ENCODE assay signal across 21 cellular contexts in genomic region chr4:109043286-109043685, GRCh38.
DNase-seq lines count a peak whose midpoint lies in the region; TF ChIP-seq lines count a peak whose summit lies in the region.
"Had no signal": no experiment of that assay in that cellular context is flagged by ENCODE, and none has a peak within 500 bp of the region (broad histone marks: within the 10 kb centered on the region; RNA-seq: fewer than 3 reads in every experiment).

No MANE protein-coding gene starts in this region.

- H4K91ac ChIP-seq in mesenchymal stem cell (ENCODE audit: low read length) = no peak overlapping the region

- TF ChIP-seq POLR2A in ovary (IDR thresholded peaks at IDR 0.05) = no peak

- no peak for TF ChIP-seq EP300 in ovary (IDR thresholded peaks at IDR 0.05)

- H3K18ac ChIP-seq in mesenchymal stem cell (ENCODE audit: low read depth in 1 of 2, low read length in 2 of 2) = no peak overlapping the region

- DNase-seq in NCI-H748 (lab: John Stamatoyannopoulos, UW; ENCODE audit: unreplicated experiment) (peak; percentile 4), NCI-H748 treated with DMSO at 0.1 percent for 48 hours (lab: John Stamatoyannopoulos, UW) (no peak), HEK293T (ENCODE audit: extremely low spot score) (no peak), mesenchymal stem cell (no peak), ovary (no peak)
- DNase-seq in stimulated activated CD4-positive, alpha-beta T cell treated with anti-CD3 and anti-CD28 coated beads, Interleukin-12 subunit alpha, Interleukin-12 subunit beta, amount 100 ng/mL, for 4 hours = no peak
- DNase-seq: 8988T; ACHN; AML-193; BE2C; CD4-positive, alpha-beta T cell; CD8-positive, alpha-beta memory T cell; DMS 273 treated with DMSO at 0.1 percent for 48 hours; DMS79; EL; GDM1; H9 had no signal

- no peak overlapping the region for H2BK120ac ChIP-seq in mesenchymal stem cell (ENCODE audit: low read depth, low read length)

- no peak overlapping the region for H3K27ac ChIP-seq in mesenchymal stem cell (ENCODE audit: low read length, poor library complexity, severe bottlenecking)
- no peak overlapping the region for H3K27ac ChIP-seq in ovary
- H3K27ac ChIP-seq: A549; BLaER1 treated with 17β-estradiol and CSF1 and Interleukin-3, amounts not matched to agents 10 nM and 100 nM had no signal

- no peak overlapping the region for H2BK15ac ChIP-seq in mesenchymal stem cell (ENCODE audit: low read depth, poor library complexity, severe bottlenecking)

- peak overlapping the region; percentile 81 for H2AK5ac ChIP-seq in mesenchymal stem cell (ENCODE audit: low read length, severe bottlenecking)

- H3K4me1 ChIP-seq in mesenchymal stem cell (ENCODE audit: control insufficient read depth, insufficient read depth, low read depth, low read length) = no peaks in the 10 kb centered on the region
- peaks cover 4% of the 10 kb centered on the region for H3K4me1 ChIP-seq in ovary (ENCODE audit: insufficient read depth)
- H3K4me1 ChIP-seq: A549, BE2C had no signal

- H3K9ac ChIP-seq in mesenchymal stem cell (ENCODE audit: low read length) = no peak overlapping the region
- H3K9ac ChIP-seq: BLaER1 treated with 17β-estradiol and CSF1 and Interleukin-3, amounts not matched to agents 10 nM and 100 nM had no signal

- TF ChIP-seq CTCF in ovary (IDR thresholded peaks at IDR 0.05) = no peak

- no peak overlapping the region for H3K23ac ChIP-seq in mesenchymal stem cell (ENCODE audit: low read length in 2 of 2)

- H3K4me3 ChIP-seq in mesenchymal stem cell (ENCODE audit: insufficient read depth in 1 of 2, low read depth in 1 of 2, low read length in 2 of 2) (no peak overlapping the region), ovary (no peak overlapping the region)
- H3K4me3 ChIP-seq: A549; BLaER1 treated with 17β-estradiol and CSF1 and Interleukin-3, amounts not matched to agents 10 nM and 100 nM; GM12878; GM23338 had no signal

- no peaks in the 10 kb centered on the region for H3K79me1 ChIP-seq in mesenchymal stem cell (replicated peaks; ENCODE audit: low read length, poor library complexity, severe bottlenecking)

- H3K14ac ChIP-seq in mesenchymal stem cell (ENCODE audit: low read length in 2 of 2) = no peak overlapping the region

- H2BK12ac ChIP-seq in mesenchymal stem cell (ENCODE audit: low read length in 2 of 2) = peak overlapping the region in 1 of 2 experiments; percentile 15

- no peaks in the 10 kb centered on the region for H3K27me3 ChIP-seq in mesenchymal stem cell (ENCODE audit: control insufficient read depth in 1 of 2, insufficient read depth in 1 of 2, low read length in 2 of 2)
- no peaks in the 10 kb centered on the region for H3K27me3 ChIP-seq in ovary
- H3K27me3 ChIP-seq: BE2C; BLaER1 treated with 17β-estradiol and CSF1 and Interleukin-3, amounts not matched to agents 10 nM and 100 nM had no signal

- H3K36me3 ChIP-seq in mesenchymal stem cell (ENCODE audit: control insufficient read depth in 1 of 2, insufficient read depth in 2 of 2, low read depth in 1 of 2, low read length in 2 of 2) (no peaks in the 10 kb centered on the region), ovary (no peaks in the 10 kb centered on the region)
- H3K36me3 ChIP-seq: BE2C; BLaER1 treated with 17β-estradiol and CSF1 and Interleukin-3, amounts not matched to agents 10 nM and 100 nM had no signal

- H2BK5ac ChIP-seq in mesenchymal stem cell (ENCODE audit: low read depth, low read length, poor library complexity, severe bottlenecking) = no peak overlapping the region

- no peaks in the 10 kb centered on the region for H3K9me3 ChIP-seq in mesenchymal stem cell (ENCODE audit: control insufficient read depth, low read length)
- H3K9me3 ChIP-seq in ovary = no peaks in the 10 kb centered on the region
- H3K9me3 ChIP-seq: A549, BE2C had no signal

- H4K8ac ChIP-seq in mesenchymal stem cell (ENCODE audit: low read length) = no peak overlapping the region

- CTCF ChIA-PET in HEK293T (lab: Yijun Ruan, JAX) = no interaction called here

- H2AFZ ChIP-seq in mesenchymal stem cell (ENCODE audit: low read depth, low read length) = no peak overlapping the region
- H2AFZ ChIP-seq: GM23338 had no signal

- POLR2A ChIA-PET in HEK293T (lab: Yijun Ruan, JAX) = no interaction called here

- intact Hi-C loops in ovary (cut with DNase I) = no loop called here

- WGBS in mesenchymal stem cell = 100% methylated on average over 1 of the region's 3 CpGs
- WGBS in ovary, 3 donors = 86 to 89% (median 88%) methylated on average over 3 of the region's 3 CpGs

- H3K4ac ChIP-seq in mesenchymal stem cell (ENCODE audit: low read depth in 1 of 2, low read length in 2 of 2) = no peak overlapping the region

- H3K4me2 ChIP-seq in mesenchymal stem cell (ENCODE audit: low read length, poor library complexity, severe bottlenecking) = no peak overlapping the region
- H3K4me2 ChIP-seq: A549; BLaER1 treated with 17β-estradiol and CSF1 and Interleukin-3, amounts not matched to agents 10 nM and 100 nM; GM23338 had no signal

TF ChIP-seq in HEK293T, 16 proteins besides CTCF, POLR2A, EP300 and RAD21:
- TF ChIP-seq LEF1 (IDR thresholded peaks at IDR 0.05; ENCODE audit: borderline replicate concordance) (no peak), NFRKB (IDR thresholded peaks at IDR 0.05) (no peak), CTBP1 (IDR thresholded peaks at IDR 0.05; ENCODE audit: borderline replicate concordance) (no peak), FOXK2 (IDR thresholded peaks at IDR 0.05) (no peak), PKNOX1 (IDR thresholded peaks at IDR 0.05) (peak; percentile 87), HDGF (IDR thresholded peaks at IDR 0.05; ENCODE audit: borderline replicate concordance) (no peak)
